1 cellular context compared by ENCODE assay signal in genomic region chr15:56654216-56654615, GRCh38.
TF ChIP-seq lines count a peak whose summit lies in the region.

No MANE protein-coding gene starts in this region.

TF ChIP-seq in A549, 52 proteins besides CTCF, POLR2A, EP300 and RAD21 (continued from another document):
- no peak for TF ChIP-seq PBX3 (IDR thresholded peaks at IDR 0.05)
- TF ChIP-seq REST (IDR thresholded peaks at IDR 0.05), result no peak
- no peak for TF ChIP-seq SMC3 (IDR thresholded peaks at IDR 0.05)
